Comparison of ENCODE assay signal across 1 cellular context in genomic region chr6:10505529-10505928, GRCh38.
TF ChIP-seq lines count a peak whose summit lies in the region.

No MANE protein-coding gene starts in this region.

TF ChIP-seq in SK-N-SH, 30 proteins besides CTCF, POLR2A, EP300 and RAD21 (continued from another document):
- TF ChIP-seq SIN3A (IDR thresholded peaks at IDR 0.05; ENCODE audit: borderline replicate concordance, low read depth, low read length) = no peak
- TF ChIP-seq RFX5 (IDR thresholded peaks at IDR 0.05; ENCODE audit: low read length) = no peak
- TF ChIP-seq GABPA (IDR thresholded peaks at IDR 0.05; ENCODE audit: low read depth) = no peak
TF ChIP-seq in SK-N-SH: peak in this region for 0.
